ENCODE assay signal across 1 cellular context in the genomic region with DNA sequence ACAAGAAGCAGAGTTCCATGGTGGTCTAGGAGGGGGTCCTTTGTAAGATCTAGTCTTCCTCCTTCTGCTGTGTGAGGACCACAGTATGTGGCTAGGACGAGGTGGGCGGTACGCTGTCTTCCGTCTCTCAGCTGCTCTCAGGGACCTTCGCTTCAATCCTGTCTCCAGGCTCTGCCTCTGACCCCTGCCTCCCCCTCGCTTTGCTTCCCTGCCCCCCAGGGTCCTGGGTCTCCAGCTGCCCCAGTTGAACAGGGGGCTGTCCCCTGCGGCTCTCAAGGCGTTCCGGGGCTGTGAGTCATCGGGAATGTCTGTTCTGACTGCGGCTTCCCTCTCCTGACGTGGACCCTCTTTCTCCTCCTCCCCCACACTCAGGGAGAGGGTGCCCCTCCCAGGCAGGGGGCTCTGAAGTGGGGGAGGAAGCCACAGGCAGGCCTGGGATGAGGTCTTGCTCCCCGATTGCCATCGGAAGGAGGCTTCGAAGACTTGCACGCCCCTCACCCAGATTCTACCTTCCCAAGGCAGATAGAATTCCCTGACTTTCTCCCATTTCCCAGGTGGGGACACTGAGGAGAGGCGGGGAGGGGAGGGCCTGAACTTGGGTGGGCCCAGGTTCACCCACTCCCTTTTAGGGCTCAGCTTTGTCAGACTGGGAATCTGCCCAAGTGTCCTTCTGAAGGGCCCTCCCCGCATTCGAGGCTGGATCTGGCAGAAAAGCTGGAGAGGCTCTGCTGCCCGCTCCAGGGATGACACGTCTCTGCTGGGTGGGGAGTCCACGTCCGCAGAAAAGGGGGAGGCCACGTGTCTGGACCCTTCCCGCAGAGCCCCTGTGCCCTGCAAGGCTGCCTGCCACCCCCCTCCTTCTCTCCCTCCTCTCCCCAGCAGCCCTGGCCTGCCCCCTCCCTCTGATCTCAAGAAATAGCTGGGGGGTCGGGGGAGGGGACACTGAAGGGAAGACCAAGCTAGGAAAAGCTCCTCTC.
TF ChIP-seq lines count a peak whose summit lies in the region.

No MANE protein-coding gene starts in this region.

TF ChIP-seq in SK-N-SH, 30 proteins besides CTCF, POLR2A, EP300 and RAD21 (continued from another document):
- TF ChIP-seq USF2 (IDR thresholded peaks at IDR 0.05; ENCODE audit: borderline replicate concordance, low read depth, low read length) (no peak), FOXJ3 (CRISPR knock-in tag; IDR thresholded peaks at IDR 0.05) (no peak), NRF1 (IDR thresholded peaks at IDR 0.05; ENCODE audit: low read depth, low read length) (no peak), CHD2 (IDR thresholded peaks at IDR 0.05; ENCODE audit: low read length, partially characterized antibody) (peak; percentile 73), TAF1 (IDR thresholded peaks at IDR 0.05; ENCODE audit: borderline replicate concordance, low read depth, low read length) (peak; percentile 57; the same call in 1 of the 2 replicates), FOXM1 (IDR thresholded peaks at IDR 0.05; ENCODE audit: low read depth) (peak; percentile 91), POLR2AphosphoS5 (IDR thresholded peaks at IDR 0.05; ENCODE audit: low read depth, low read length) (peak; percentile 64; the same call in 1 of the 2 replicates), GABPA (IDR thresholded peaks at IDR 0.05; ENCODE audit: low read depth) (peak; percentile 40; the same call in 1 of the 2 replicates), TCF12 (IDR thresholded peaks at IDR 0.05) (peak; percentile 97), JUND (IDR thresholded peaks at IDR 0.05) (peak; percentile 100), SIN3A (IDR thresholded peaks at IDR 0.05; ENCODE audit: borderline replicate concordance, low read depth, low read length) (peak; percentile 90; the same call in 1 of the 2 replicates), TEAD4 (IDR thresholded peaks at IDR 0.05; ENCODE audit: borderline replicate concordance, insufficient read depth) (peak; percentile 99), RCOR1 (IDR thresholded peaks at IDR 0.05; ENCODE audit: low read length) (no peak; the same call in 1 of the 2 replicates), USF1 (IDR thresholded peaks at IDR 0.05; ENCODE audit: borderline replicate concordance, low read depth) (peak; percentile 65; the same call in 1 of the 2 replicates), YY1 (IDR thresholded peaks at IDR 0.05; ENCODE audit: low read depth) (peak; percentile 17; the same call in 1 of the 2 replicates), RXRA (IDR thresholded peaks at IDR 0.05; ENCODE audit: borderline replicate concordance, low read depth) (peak; percentile 99)
- TF ChIP-seq, protein P1, sequence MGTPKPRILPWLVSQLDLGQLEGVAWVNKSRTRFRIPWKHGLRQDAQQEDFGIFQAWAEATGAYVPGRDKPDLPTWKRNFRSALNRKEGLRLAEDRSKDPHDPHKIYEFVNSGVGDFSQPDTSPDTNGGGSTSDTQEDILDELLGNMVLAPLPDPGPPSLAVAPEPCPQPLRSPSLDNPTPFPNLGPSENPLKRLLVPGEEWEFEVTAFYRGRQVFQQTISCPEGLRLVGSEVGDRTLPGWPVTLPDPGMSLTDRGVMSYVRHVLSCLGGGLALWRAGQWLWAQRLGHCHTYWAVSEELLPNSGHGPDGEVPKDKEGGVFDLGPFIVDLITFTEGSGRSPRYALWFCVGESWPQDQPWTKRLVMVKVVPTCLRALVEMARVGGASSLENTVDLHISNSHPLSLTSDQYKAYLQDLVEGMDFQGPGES (IDR thresholded peaks at IDR 0.05; ENCODE audit: low read depth, low read length), result no peak
- TF ChIP-seq, protein P2, sequence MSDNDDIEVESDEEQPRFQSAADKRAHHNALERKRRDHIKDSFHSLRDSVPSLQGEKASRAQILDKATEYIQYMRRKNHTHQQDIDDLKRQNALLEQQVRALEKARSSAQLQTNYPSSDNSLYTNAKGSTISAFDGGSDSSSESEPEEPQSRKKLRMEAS (IDR thresholded peaks at IDR 0.05; ENCODE audit: low read depth), result peak; percentile 81
- TF ChIP-seq, protein P3, sequence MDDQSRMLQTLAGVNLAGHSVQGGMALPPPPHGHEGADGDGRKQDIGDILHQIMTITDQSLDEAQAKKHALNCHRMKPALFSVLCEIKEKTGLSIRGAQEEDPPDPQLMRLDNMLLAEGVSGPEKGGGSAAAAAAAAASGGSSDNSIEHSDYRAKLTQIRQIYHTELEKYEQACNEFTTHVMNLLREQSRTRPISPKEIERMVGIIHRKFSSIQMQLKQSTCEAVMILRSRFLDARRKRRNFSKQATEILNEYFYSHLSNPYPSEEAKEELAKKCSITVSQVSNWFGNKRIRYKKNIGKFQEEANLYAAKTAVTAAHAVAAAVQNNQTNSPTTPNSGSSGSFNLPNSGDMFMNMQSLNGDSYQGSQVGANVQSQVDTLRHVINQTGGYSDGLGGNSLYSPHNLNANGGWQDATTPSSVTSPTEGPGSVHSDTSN (IDR thresholded peaks at IDR 0.05), result peak; percentile 91
TF ChIP-seq in SK-N-SH: peak in this region for 19.
